In genomic region chr6:152268846-152269442, GRCh38 we compare ENCODE assay signal across 17 cellular contexts.
DNase-seq lines count a peak whose midpoint lies in the region; ATAC-seq and TF ChIP-seq lines count a peak whose summit lies in the region.
"Had no signal": no experiment of that assay in that cellular context is flagged by ENCODE, and none has a peak within 500 bp of the region (broad histone marks: within the 10 kb centered on the region; RNA-seq: fewer than 3 reads in every experiment).

No MANE protein-coding gene starts in this region.

- H3K9me3 ChIP-seq in left ventricle myocardium inferior (replicated peaks) (no peaks in the 10 kb centered on the region), heart right ventricle (no peaks in the 10 kb centered on the region)

- H3K36me3 ChIP-seq in left ventricle myocardium inferior (peaks cover 37% of the 10 kb centered on the region), heart right ventricle (peaks cover 0 to 89% (median 18%) of the 10 kb centered on the region in 9 donors)

- H3K27me3 ChIP-seq in left ventricle myocardium inferior (ENCODE audit: low read depth) (no peaks in the 10 kb centered on the region), heart right ventricle (no peaks in the 10 kb centered on the region)

- ATAC-seq in heart right ventricle (no peak), HG02571 (IDR thresholded peaks at IDR 0.05; ENCODE audit: unreplicated experiment) (no peak), GM19463 (IDR thresholded peaks at IDR 0.05; ENCODE audit: unreplicated experiment) (no peak)
- no peak for ATAC-seq in effector memory CD8-positive, alpha-beta T cell (replicated peaks)
- ATAC-seq: activated naive CD4-positive, alpha-beta T cell treated with anti-CD3 and anti-CD28 coated beads, Interleukin-2, amount 50 U/mL, for 72 hours; activated T-cell treated with anti-CD3 and anti-CD28 coated beads, Interleukin-2, amount 50 U/mL, for 4 hours had no signal

- H3K4me1 ChIP-seq in left ventricle myocardium inferior (peaks cover 69% of the 10 kb centered on the region), heart right ventricle (peaks cover 18 to 63% (median 48%) of the 10 kb centered on the region in 9 donors)
- H3K4me1 ChIP-seq: parathyroid adenoma had no signal

- no peaks in the 10 kb centered on the region for H3K9me3 Mint-ChIP-seq in effector memory CD8-positive, alpha-beta T cell
- H3K9me3 Mint-ChIP-seq in nephron = no peaks in the 10 kb centered on the region
- H3K9me3 Mint-ChIP-seq: activated naive CD4-positive, alpha-beta T cell treated with anti-CD3 and anti-CD28 coated beads, Interleukin-2, amount 50 U/mL, for 72 hours; activated T-cell treated with anti-CD3 and anti-CD28 coated beads, Interleukin-2, amount 50 U/mL, for 4 hours; brain; dendritic cell treated with granulocyte-macrophage colony-stimulating factor and Interleukin-4, amounts not matched to agents 40 ng/mL and 50 ng/mL, for 4 days had no signal

- H3K4me3 ChIP-seq in left ventricle myocardium inferior (no peak overlapping the region), heart right ventricle (no peak overlapping the region)

- H3K4me3 Mint-ChIP-seq in effector memory CD8-positive, alpha-beta T cell = no peak overlapping the region
- no peak overlapping the region for H3K4me3 Mint-ChIP-seq in nephron
- H3K4me3 Mint-ChIP-seq: activated CD4-positive, alpha-beta memory T cell treated with anti-CD3 and anti-CD28 coated beads for 36 hours; activated T-cell treated with anti-CD3 and anti-CD28 coated beads, Interleukin-2, amount 50 U/mL, for 4 hours; brain; dendritic cell treated with granulocyte-macrophage colony-stimulating factor and Interleukin-4, amounts not matched to agents 40 ng/mL and 50 ng/mL, for 4 days had no signal

- peaks cover 58% of the 10 kb centered on the region for H3K36me3 Mint-ChIP-seq in effector memory CD8-positive, alpha-beta T cell (ENCODE audit: insufficient read depth)
- peaks cover 12% of the 10 kb centered on the region for H3K36me3 Mint-ChIP-seq in nephron (ENCODE audit: low read depth)
- H3K36me3 Mint-ChIP-seq: activated naive CD4-positive, alpha-beta T cell treated with anti-CD3 and anti-CD28 coated beads, Interleukin-2, amount 50 U/mL, for 72 hours had no signal

- peak overlapping the region; percentile 85 for H3K27ac ChIP-seq in left ventricle myocardium inferior (replicated peaks)
- H3K27ac ChIP-seq in heart right ventricle = peak overlapping the region in 3 of 10 donors; percentile 57 to 84 (median 79)
- H3K27ac ChIP-seq: C4-2B, parathyroid adenoma had no signal

- 84 to 87% methylated on average over 8 of the region's 8 CpGs for WGBS in heart right ventricle, 2 donors

- H3K4me1 Mint-ChIP-seq in effector memory CD8-positive, alpha-beta T cell (ENCODE audit: low read depth in 2 of 2) = peaks cover 0 to 2% of the 10 kb centered on the region in 2 donors
- peaks cover 46% of the 10 kb centered on the region for H3K4me1 Mint-ChIP-seq in nephron

- no peaks in the 10 kb centered on the region for H3K27me3 Mint-ChIP-seq in effector memory CD8-positive, alpha-beta T cell
- H3K27me3 Mint-ChIP-seq in nephron (ENCODE audit: low read depth) = no peaks in the 10 kb centered on the region
- H3K27me3 Mint-ChIP-seq: activated CD4-positive, alpha-beta memory T cell treated with anti-CD3 and anti-CD28 coated beads for 36 hours; brain; dendritic cell treated with granulocyte-macrophage colony-stimulating factor and Interleukin-4, amounts not matched to agents 40 ng/mL and 50 ng/mL, for 4 days had no signal

- intact Hi-C loops in left ventricle myocardium inferior (cut with micrococcal nuclease) (no loop called here), heart right ventricle (cut with DNase I) (loop anchor here in 6 of 10 donors (5.0 to 10.0 kb wide), 8 partner anchors 54 to 577 kb away; no protein-coding TSS in a partner anchor)

- peak overlapping the region; percentile 15 to 22 for H3K27ac Mint-ChIP-seq in effector memory CD8-positive, alpha-beta T cell
- H3K27ac Mint-ChIP-seq in nephron = peak overlapping the region in 2 of 3 experiments; percentile 8 to 96
- H3K27ac Mint-ChIP-seq: activated CD4-positive, alpha-beta memory T cell treated with anti-CD3 and anti-CD28 coated beads for 36 hours; dendritic cell treated with granulocyte-macrophage colony-stimulating factor and Interleukin-4, amounts not matched to agents 40 ng/mL and 50 ng/mL, for 4 days had no signal

- DNase-seq in left ventricle myocardium inferior (no peak), heart right ventricle (no peak), COLO668 (lab: John Stamatoyannopoulos, UW; ENCODE audit: unreplicated experiment) (no peak), NCI-H2081 (lab: John Stamatoyannopoulos, UW) (no peak)
- no peak for DNase-seq in effector memory CD8-positive, alpha-beta T cell
- DNase-seq: activated CD4-positive, alpha-beta memory T cell treated with anti-CD3 and anti-CD28 coated beads for 36 hours; activated T-cell treated with anti-CD3 and anti-CD28 coated beads, Interleukin-2, amount 50 U/mL, for 4 hours; MV-4-11; NCI-H446 treated with DMSO at 0.1 percent for 48 hours had no signal

- no peak for TF ChIP-seq CTCF in left ventricle myocardium inferior (IDR thresholded peaks at IDR 0.05; ENCODE audit: borderline replicate concordance)
- TF ChIP-seq CTCF in heart right ventricle (IDR thresholded peaks at IDR 0.05) = no peak
- TF ChIP-seq CTCF in nephron (IDR thresholded peaks at IDR 0.05; ENCODE audit: unreplicated experiment in 3 of 3) = no peak
